ENCODE assay signal across 9 cellular contexts in the genomic region with DNA sequence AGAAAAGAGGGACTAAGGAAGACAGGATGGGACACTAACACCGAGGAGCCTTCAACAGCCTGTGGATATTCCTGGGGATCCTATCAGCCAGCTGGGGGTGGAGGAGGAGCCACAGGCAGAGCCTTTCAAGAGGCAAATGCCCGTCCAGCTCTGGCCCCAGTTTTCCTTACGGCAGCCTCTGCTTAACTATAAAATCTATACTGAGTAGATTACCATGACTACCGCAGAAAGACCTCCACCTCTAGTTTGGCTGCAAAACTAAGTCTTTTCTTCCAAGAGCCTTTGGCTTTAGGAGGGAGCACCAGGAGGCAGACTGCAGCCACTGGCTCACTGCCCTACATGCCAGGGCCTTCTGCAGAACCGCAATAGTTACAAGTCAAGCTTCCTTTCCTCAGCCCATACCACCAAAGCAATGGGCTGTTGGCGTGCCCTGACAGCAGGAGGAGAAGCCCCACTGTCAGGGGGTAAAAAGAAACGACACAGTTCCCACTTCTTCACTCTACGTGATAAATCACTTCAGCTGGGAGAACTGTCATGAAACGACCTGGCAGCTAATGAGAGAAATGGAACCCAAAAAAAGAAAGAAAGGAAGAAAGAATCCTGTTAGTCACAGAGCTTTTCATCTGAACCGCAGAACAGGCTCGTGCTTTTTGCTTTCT. TPM values are rescaled to one million over a fixed set of nuclear protein-coding genes. Genes with fewer than 3 reads are reported as not detected.
DNase-seq lines count a peak whose midpoint lies in the region; ATAC-seq and TF ChIP-seq lines count a peak whose summit lies in the region.
"Had no signal": no experiment of that assay in that cellular context is flagged by ENCODE, and none has a peak within 500 bp of the region (broad histone marks: within the 10 kb centered on the region; RNA-seq: fewer than 3 reads in every experiment).

No MANE protein-coding gene starts in this region.

- H3K36me3 ChIP-seq in IMR-90 (ENCODE audit: control insufficient read depth, insufficient read depth, low read length) (no peaks in the 10 kb centered on the region), heart right ventricle (no peaks in the 10 kb centered on the region)

- H2AK9ac ChIP-seq in IMR-90 (replicated peaks; ENCODE audit: low read depth, low read length, poor library complexity) = no peak overlapping the region

- H2AK5ac ChIP-seq in IMR-90 (ENCODE audit: low read depth, low read length) = no peak overlapping the region; the same call in 1 of the 2 replicates

- peak overlapping the region; percentile 47 for H3K14ac ChIP-seq in IMR-90 (replicated peaks; ENCODE audit: low read depth, low read length)

- POLR2A ChIA-PET in IMR-90 (lab: Charles Lee; ENCODE audit: unreplicated experiment) = interaction anchor here (0.5 to 0.8 kb wide), 2 partner anchors 9 to 25 kb away, joined by 4 to 5 read pairs; a partner anchor contains a TSS

- DNase-seq in IMR-90 = peak; percentile 70
- peak; percentile 24 to 34 for DNase-seq in heart right ventricle
- no peak for DNase-seq in stimulated activated naive B cell treated with anti-CD40 and anti-IgM and Interleukin-4, amounts not matched to agents 10 μg/mL and 1 μg/mL and 100 μg/mL, for 72 hours
- DNase-seq in GDM1 (lab: John Stamatoyannopoulos, UW) = no peak
- no peak for DNase-seq in stimulated activated CD8-positive, alpha-beta memory T cell treated with anti-CD3 and anti-CD28 coated beads, Interleukin-4, amount 100 ng/mL, for 48 hours
- no peak for DNase-seq in occipital lobe (lab: John Stamatoyannopoulos, UW)

- no peak for TF ChIP-seq RAD21 in IMR-90 (IDR thresholded peaks at IDR 0.05; ENCODE audit: low read length)

- H3K18ac ChIP-seq in IMR-90 (ENCODE audit: low read depth, low read length) = peak overlapping the region; percentile 22; the same call in 1 of the 2 replicates

- H3K27me3 ChIP-seq in IMR-90 (ENCODE audit: control insufficient read depth, insufficient read depth, low read length) (no peaks in the 10 kb centered on the region), heart right ventricle (no peaks in the 10 kb centered on the region)

- H3K4ac ChIP-seq in IMR-90 (ENCODE audit: low read depth, low read length) = peak overlapping the region; percentile 67

- H3K79me1 ChIP-seq in IMR-90 (ENCODE audit: low read depth in 1 of 2, low read length in 2 of 2) = no peaks in the 10 kb centered on the region

- peak overlapping the region; percentile 26; the same call in 1 of the 2 replicates for H3K9ac ChIP-seq in IMR-90 (ENCODE audit: low read depth, low read length)

- peak overlapping the region; percentile 42 for H3K27ac ChIP-seq in IMR-90 (ENCODE audit: insufficient read depth, low read length)
- H3K27ac ChIP-seq in heart right ventricle = peak overlapping the region; percentile 14 to 79 (median 67)
- H3K27ac ChIP-seq: HL-60 had no signal

- peak overlapping the region; percentile 16 for H3K27ac Mint-ChIP-seq in activated T-helper 17 cell treated with anti-CD3 and anti-CD28 coated beads, Interleukin-2, amount 50 U/mL, for 72 hours
- peak overlapping the region; percentile 89 for H3K27ac Mint-ChIP-seq in stimulated activated naive B cell treated with anti-CD40 and anti-IgM and Interleukin-4, amounts not matched to agents 10 μg/mL and 1 μg/mL and 100 μg/mL, for 72 hours

- H3K27me3 Mint-ChIP-seq in activated T-helper 17 cell treated with anti-CD3 and anti-CD28 coated beads, Interleukin-2, amount 50 U/mL, for 72 hours = no peaks in the 10 kb centered on the region
- no peaks in the 10 kb centered on the region for H3K27me3 Mint-ChIP-seq in stimulated activated naive B cell treated with anti-CD40 and anti-IgM and Interleukin-4, amounts not matched to agents 10 μg/mL and 1 μg/mL and 100 μg/mL, for 72 hours

- no peak for TF ChIP-seq CTCF in IMR-90 (conservative IDR thresholded peaks at IDR 0.05; ENCODE audit: low read depth, low read length)
- TF ChIP-seq CTCF in heart right ventricle (IDR thresholded peaks at IDR 0.05) = peak in 3 of 9 donors; percentile 17 to 26 (median 23)

- peak overlapping the region; percentile 60 for H2BK20ac ChIP-seq in IMR-90 (ENCODE audit: low read depth, low read length)

- intact Hi-C loops in IMR-90 (cut with micrococcal nuclease) = no loop called here
- intact Hi-C loops in heart right ventricle (cut with DNase I) = loop anchor here in 1 of 10 donors (2.0 kb wide), 1 partner anchor 24 kb away; a partner anchor contains a TSS

- H2AFZ ChIP-seq in IMR-90 (replicated peaks; ENCODE audit: low read length, poor library complexity) = peak overlapping the region; percentile 86

- in situ Hi-C loops in IMR-90 (cut with MboI; ENCODE audit: low sequenced_read_pairs) = no loop called here

- dilution Hi-C loops in IMR-90 (cut with HindIII; ENCODE audit: low sequenced_read_pairs, unreplicated experiment) = no loop called here

- no CpG with 5 or more reads among the region's 11 CpGs for WGBS in IMR-90 (ENCODE audit: extremely low coverage in 2 of 2, insufficient read length in 1 of 2), 2 experiments
- 30 to 43% methylated on average over 11 of the region's 11 CpGs for WGBS in heart right ventricle, 2 donors

- CTCF ChIA-PET in IMR-90 (lab: Yijun Ruan, JAX) = interaction anchor here (0.8 to 1.5 kb wide), 4 partner anchors 13 to 53 kb away, joined by 3 to 7 read pairs (median 3); a partner anchor contains a TSS

- H3K9me3 Mint-ChIP-seq in activated T-helper 17 cell treated with anti-CD3 and anti-CD28 coated beads, Interleukin-2, amount 50 U/mL, for 72 hours = no peaks in the 10 kb centered on the region
- H3K9me3 Mint-ChIP-seq in stimulated activated naive B cell treated with anti-CD40 and anti-IgM and Interleukin-4, amounts not matched to agents 10 μg/mL and 1 μg/mL and 100 μg/mL, for 72 hours = no peaks in the 10 kb centered on the region

- no peak overlapping the region for H4K5ac ChIP-seq in IMR-90 (ENCODE audit: low read depth, low read length)

- peaks cover 11% of the 10 kb centered on the region for H3K4me1 ChIP-seq in IMR-90 (ENCODE audit: control insufficient read depth, insufficient read depth, low read length)
- H3K4me1 ChIP-seq in heart right ventricle = peaks cover 12 to 71% (median 44%) of the 10 kb centered on the region in 9 donors

- peak overlapping the region; percentile 72 for H3K4me3 Mint-ChIP-seq in activated T-helper 17 cell treated with anti-CD3 and anti-CD28 coated beads, Interleukin-2, amount 50 U/mL, for 72 hours
- H3K4me3 Mint-ChIP-seq in stimulated activated naive B cell treated with anti-CD40 and anti-IgM and Interleukin-4, amounts not matched to agents 10 μg/mL and 1 μg/mL and 100 μg/mL, for 72 hours = peak overlapping the region; percentile 56 to 67

- H2BK15ac ChIP-seq in IMR-90 (ENCODE audit: low read depth, low read length) = peak overlapping the region; percentile 43; the same call in 2 of the 3 replicates

- H3K4me2 ChIP-seq in IMR-90 (ENCODE audit: low read depth, low read length) = peak overlapping the region; percentile 25

- H2BK5ac ChIP-seq in IMR-90 (ENCODE audit: low read depth, low read length, poor library complexity, severe bottlenecking) = peak overlapping the region; percentile 69

- no peaks in the 10 kb centered on the region for H3K9me3 ChIP-seq in IMR-90 (ENCODE audit: control insufficient read depth, insufficient read depth, low read length)
- H3K9me3 ChIP-seq in heart right ventricle = peaks cover 0 to 5% (median 0%) of the 10 kb centered on the region in 11 donors

- no TSS peak for BruUV-seq in IMR-90 (replicated peaks; lab: Mats Ljungman, UMichigan)

- peak overlapping the region; percentile 21; the same call in 1 of the 2 replicates for H3K23ac ChIP-seq in IMR-90 (ENCODE audit: low read depth, low read length)

- H4K20me1 ChIP-seq in IMR-90 (ENCODE audit: insufficient read depth, low read length) = no peaks in the 10 kb centered on the region

- H3K36me3 Mint-ChIP-seq in activated T-helper 17 cell treated with anti-CD3 and anti-CD28 coated beads, Interleukin-2, amount 50 U/mL, for 72 hours (ENCODE audit: low read depth) = no peaks in the 10 kb centered on the region
- peaks cover 0 to 2% of the 10 kb centered on the region in 2 donors for H3K36me3 Mint-ChIP-seq in stimulated activated naive B cell treated with anti-CD40 and anti-IgM and Interleukin-4, amounts not matched to agents 10 μg/mL and 1 μg/mL and 100 μg/mL, for 72 hours

- H4K8ac ChIP-seq in IMR-90 (ENCODE audit: low read depth in 2 of 2, low read length in 2 of 2) = peak overlapping the region; percentile 29 to 77; a peak in 3 of 4 replicates

- peak overlapping the region; percentile 60 for H4K91ac ChIP-seq in IMR-90 (ENCODE audit: insufficient read depth, low read depth, low read length)

- peak overlapping the region; percentile 72 for H2BK120ac ChIP-seq in IMR-90 (ENCODE audit: low read depth, low read length)

- peak overlapping the region; percentile 50; the same call in 1 of the 2 replicates for H3K56ac ChIP-seq in IMR-90 (ENCODE audit: extremely low read depth, insufficient read depth, low read length)

- peak; percentile 70 for ATAC-seq in IMR-90 (ENCODE audit: low read depth)
- ATAC-seq in activated T-helper 17 cell treated with anti-CD3 and anti-CD28 coated beads, Interleukin-2, amount 50 U/mL, for 72 hours (replicated peaks) = no peak
- peak in 6 of 8 donors; percentile 25 to 65 (median 54) for ATAC-seq in heart right ventricle
- ATAC-seq in stimulated activated naive B cell treated with anti-CD40 and anti-IgM and Interleukin-4, amounts not matched to agents 10 μg/mL and 1 μg/mL and 100 μg/mL, for 72 hours (replicated peaks) = peak in 1 of 2 donors; percentile 11
- ATAC-seq in GM21515 (IDR thresholded peaks at IDR 0.05; ENCODE audit: unreplicated experiment) = no peak

- TF ChIP-seq POLR2A in IMR-90 (IDR thresholded peaks at IDR 0.05; ENCODE audit: low read depth, low read length) = no peak

- peaks cover 35% of the 10 kb centered on the region for H3K4me1 Mint-ChIP-seq in activated T-helper 17 cell treated with anti-CD3 and anti-CD28 coated beads, Interleukin-2, amount 50 U/mL, for 72 hours
- H3K4me1 Mint-ChIP-seq in stimulated activated naive B cell treated with anti-CD40 and anti-IgM and Interleukin-4, amounts not matched to agents 10 μg/mL and 1 μg/mL and 100 μg/mL, for 72 hours = peaks cover 51 to 73% of the 10 kb centered on the region in 2 donors

- no peak overlapping the region for H3K4me3 ChIP-seq in IMR-90 (ENCODE audit: insufficient read depth, low read depth, low read length)
- no peak overlapping the region for H3K4me3 ChIP-seq in heart right ventricle

- peaks cover 3% of the 10 kb centered on the region; the same call in 1 of the 2 replicates for H3K9me1 ChIP-seq in IMR-90 (ENCODE audit: insufficient read depth, low read length)

TF ChIP-seq in IMR-90, 13 proteins besides CTCF, POLR2A, EP300 and RAD21:
- TF ChIP-seq CHD1 (IDR thresholded peaks at IDR 0.05; ENCODE audit: low read depth, low read length) (no peak), SMC3 (IDR thresholded peaks at IDR 0.05; ENCODE audit: low read depth, low read length) (peak; percentile 10; the same call in 1 of the 2 replicates)

RNA-seq across cellular contexts. Expression of a gene that starts 25.1 kb away (rescaled TPM):
- total RNA-seq in IMR-90 (2012; rRNA removed) (71.9 and 94.5 TPM in 2 replicates), heart right ventricle (10 to 100 TPM; 36.8 to 62.2 (median 45.7) TPM), occipital lobe (130 TPM)
- polyA plus RNA-seq in IMR-90 (2012; rRNA removed) (22.4 and 25.6 TPM in 2 replicates), heart right ventricle (1 to 10 TPM; 4.6 to 5.5 TPM)
- 3.7 and 7.5 TPM in 2 replicates for polyA plus RNA-seq in IMR-90 (2012; cell fraction: cytosol; rRNA removed)
- polyA plus RNA-seq in IMR-90 (2012; cell fraction: nucleus; rRNA removed; ENCODE audit: low replicate concordance) = 5.5 and 24.0 TPM in 2 replicates
- total RNA-seq in activated T-helper 17 cell treated with anti-CD3 and anti-CD28 coated beads, Interleukin-2, amount 50 U/mL, for 72 hours = 10 to 100 TPM; 84.2 to 97.5 TPM

Comparison
In these comparisons a context has a peak if more than half of its experiments do, and no peak if none do; other contexts are left out.
1. ATAC-seq: peak in IMR-90 (single experiment) and heart right ventricle (6 of 8); none in activated T-helper 17 cell treated with anti-CD3 and anti-CD28 coated beads, Interleukin-2, amount 50 U/mL, for 72 hours (single experiment) and GM21515 (single experiment).
2. DNase-seq: peak in IMR-90 (single experiment) and heart right ventricle (2 of 2); none in stimulated activated naive B cell treated with anti-CD40 and anti-IgM and Interleukin-4, amounts not matched to agents 10 μg/mL and 1 μg/mL and 100 μg/mL, for 72 hours (single experiment), GDM1 (single experiment), stimulated activated CD8-positive, alpha-beta memory T cell treated with anti-CD3 and anti-CD28 coated beads, Interleukin-4, amount 100 ng/mL, for 48 hours (single experiment) and occipital lobe (single experiment).